Comparison of ENCODE assay signal across 12 cellular contexts in genomic region chr9:133124123-133124948, GRCh38. TPM values are rescaled to one million over a fixed set of nuclear protein-coding genes. Genes with fewer than 3 reads are reported as not detected.
A peak's percentile ranks its signal among the peaks of the same experiment; 100 is the strongest.
DNase-seq lines count a peak whose midpoint lies in the region; ATAC-seq, FAIRE-seq and TF ChIP-seq lines count a peak whose summit lies in the region.
"Had no signal": no experiment of that assay in that cellular context is flagged by ENCODE, and none has a peak within 500 bp of the region (broad histone marks: within the 10 kb centered on the region; RNA-seq: fewer than 3 reads in every experiment).

No MANE protein-coding gene starts in this region.

- CTCF ChIA-PET in MCF 10A (lab: Yijun Ruan, JAX): interaction anchor here (0.6 kb wide), 1 partner anchor 714 kb away, joined by 4 read pairs; no protein-coding TSS in a partner anchor
- CTCF ChIA-PET in mammary epithelial cell (lab: Charles Lee; ENCODE audit: low non-redundant PET): no interaction called here
- CTCF ChIA-PET in WTC11 (lab: Charles Lee): interaction anchor here (4.2 kb wide), 1 partner anchor 20 kb away, joined by 21 read pairs; no protein-coding TSS in a partner anchor
- CTCF ChIA-PET in endothelial cell of umbilical vein (lab: Charles Lee): interaction anchor here (3.2 kb wide), 1 partner anchor 20 kb away, joined by 36 read pairs; no protein-coding TSS in a partner anchor

- peak; percentile 38 for FAIRE-seq in endothelial cell of umbilical vein (lab: Jason Lieb, UNC)

- in situ Hi-C loops in mammary epithelial cell (cut with MboI; ENCODE audit: low sequenced_read_pairs in 2 of 2): no loop called here

- peaks cover 25% of the 10 kb centered on the region for H3K79me2 ChIP-seq in mammary epithelial cell (ENCODE audit: insufficient read depth, low read length)
- no peaks in the 10 kb centered on the region for H3K79me2 ChIP-seq in endothelial cell of umbilical vein (ENCODE audit: control insufficient read depth, insufficient read depth, low read length)

- H2BK15ac ChIP-seq in neuronal stem cell (ENCODE audit: low read length): no peak overlapping the region

- H4K20me1 ChIP-seq in mammary epithelial cell (ENCODE audit: insufficient read depth, low read length) (peaks cover 3% of the 10 kb centered on the region), endothelial cell of umbilical vein (replicated peaks; ENCODE audit: control insufficient read depth, extremely low read depth, insufficient read depth, low read length) (no peaks in the 10 kb centered on the region)

- no peaks in the 10 kb centered on the region for H3K36me3 ChIP-seq in mammary epithelial cell (ENCODE audit: insufficient read depth, low read length)
- H3K36me3 ChIP-seq in endothelial cell of umbilical vein (ENCODE audit: control insufficient read depth in 2 of 2, extremely low read depth in 1 of 2, insufficient read depth in 2 of 2, low read length in 2 of 2): no peaks in the 10 kb centered on the region
- peaks cover 0 to 5% of the 10 kb centered on the region in 2 donors for H3K36me3 ChIP-seq in neuronal stem cell (replicated peaks in 1 of 2; ENCODE audit: control insufficient read depth in 2 of 2, insufficient read depth in 2 of 2, low read length in 2 of 2)
- H3K36me3 ChIP-seq: ascending aorta had no signal

- intact Hi-C loops in MCF 10A (cut with micrococcal nuclease) (no loop called here), mammary epithelial cell (cut with micrococcal nuclease) (no loop called here), endothelial cell of umbilical vein (cut with micrococcal nuclease) (no loop called here)

- H2AFZ ChIP-seq in mammary epithelial cell (ENCODE audit: low read depth, low read length): no peak overlapping the region
- no peak overlapping the region for H2AFZ ChIP-seq in endothelial cell of umbilical vein (ENCODE audit: low read depth, low read length)
- no peak overlapping the region for H2AFZ ChIP-seq in neuronal stem cell (ENCODE audit: low read length)

- WGBS in mammary epithelial cell (ENCODE audit: low coverage, missing lambda C conversion rate): 93% methylated on average over 8 of the region's 8 CpGs
- no CpG with 5 or more reads among the region's 8 CpGs for WGBS in neuronal stem cell (ENCODE audit: extremely low coverage in 2 of 2, insufficient read length in 2 of 2, insufficient replicate concordance in 1 of 2), 2 donors

- no peak overlapping the region for H4K8ac ChIP-seq in neuronal stem cell (ENCODE audit: low read depth, low read length)

- no peak overlapping the region for H2BK5ac ChIP-seq in neuronal stem cell (ENCODE audit: low read length)

- TF ChIP-seq CTCF in MCF 10A (IDR thresholded peaks at IDR 0.05; ENCODE audit: unreplicated experiment): no peak
- no peak for TF ChIP-seq CTCF in mammary epithelial cell (conservative IDR thresholded peaks at IDR 0.05 in 1 of 2, IDR thresholded peaks at IDR 0.05 in 1 of 2; ENCODE audit: extremely low read depth in 1 of 2, insufficient read depth in 1 of 2, low read depth in 1 of 2, low read length in 2 of 2)
- TF ChIP-seq CTCF in WTC11 (IDR thresholded peaks at IDR 0.05): no peak
- no peak for TF ChIP-seq CTCF in endothelial cell of umbilical vein (IDR thresholded peaks at IDR 0.05; ENCODE audit: extremely low read depth in 1 of 2, insufficient read depth in 1 of 2, low read depth in 1 of 2, low read length in 2 of 2)

- BruUV-seq in MCF 10A (replicated peaks; lab: Mats Ljungman, UMichigan) (no TSS peak), mammary epithelial cell (replicated peaks; lab: Mats Ljungman, UMichigan) (no TSS peak), endothelial cell of umbilical vein (replicated peaks; lab: Mats Ljungman, UMichigan) (no TSS peak)

- no peak overlapping the region for H2BK120ac ChIP-seq in neuronal stem cell (ENCODE audit: low read depth, low read length)

- H2AK5ac ChIP-seq in neuronal stem cell (ENCODE audit: low read depth, low read length): no peak overlapping the region

- no peak overlapping the region for H3K4me2 ChIP-seq in mammary epithelial cell (ENCODE audit: insufficient read depth, low read depth, low read length)
- H3K4me2 ChIP-seq in endothelial cell of umbilical vein (ENCODE audit: insufficient read depth, low read length): no peak overlapping the region
- no peak overlapping the region for H3K4me2 ChIP-seq in neuronal stem cell (ENCODE audit: insufficient read depth, low read length, poor library complexity, severe bottlenecking)

- no peak overlapping the region for H4K91ac ChIP-seq in neuronal stem cell (ENCODE audit: low read depth, low read length, poor library complexity)

- H3K79me1 ChIP-seq in neuronal stem cell (ENCODE audit: low read depth, low read length): peaks cover 13% of the 10 kb centered on the region

- dilution Hi-C loops in mammary epithelial cell (cut with HindIII; ENCODE audit: low sequenced_read_pairs): no loop called here
- dilution Hi-C loops in endothelial cell of umbilical vein (cut with MboI; ENCODE audit: extremely low pct_ligation_motif_present, low sequenced_read_pairs): no loop called here

- H3K36me3 Mint-ChIP-seq in MCF 10A (ENCODE audit: insufficient read depth, unreplicated experiment) (peaks cover 15% of the 10 kb centered on the region), WTC11 (no peaks in the 10 kb centered on the region)
- H3K36me3 Mint-ChIP-seq in stimulated activated memory B cell treated with anti-CD40 and anti-IgM and Interleukin-4, amounts not matched to agents 10 μg/mL and 1 μg/mL and 100 μg/mL, for 72 hours: peaks cover 6% of the 10 kb centered on the region

- H3K9me3 ChIP-seq in mammary epithelial cell (replicated peaks; ENCODE audit: insufficient read depth, low read length): no peaks in the 10 kb centered on the region
- no peaks in the 10 kb centered on the region for H3K9me3 ChIP-seq in endothelial cell of umbilical vein (replicated peaks; ENCODE audit: control insufficient read depth, insufficient read depth, low read length)
- H3K9me3 ChIP-seq in neuronal stem cell (replicated peaks in 1 of 2; ENCODE audit: control insufficient read depth in 2 of 2, insufficient read depth in 1 of 2, low read depth in 1 of 2, low read length in 2 of 2): no peaks in the 10 kb centered on the region
- H3K9me3 ChIP-seq: ascending aorta had no signal

- no peak overlapping the region for H2BK12ac ChIP-seq in neuronal stem cell (ENCODE audit: low read length)

- POLR2A ChIA-PET in MCF 10A (lab: Yijun Ruan, JAX) (no interaction called here), WTC11 (lab: Charles Lee) (no interaction called here), endothelial cell of umbilical vein (lab: Charles Lee) (no interaction called here)

- DNase-seq in MCF 10A (ENCODE audit: unreplicated experiment): no peak
- DNase-seq in mammary epithelial cell: no peak
- DNase-seq in WTC11 (ENCODE audit: low spot score): no peak
- no peak for DNase-seq in endothelial cell of umbilical vein (ENCODE audit: low read depth, low spot score)
- DNase-seq in neuronal stem cell (ENCODE audit: low spot score): no peak
- no peak for DNase-seq in NCI-H2029 (lab: John Stamatoyannopoulos, UW)
- DNase-seq: DMS79 treated with DMSO at 0.1 percent for 48 hours, midbrain, NCI-H2081 treated with DMSO at 0.1 percent for 48 hours had no signal

- no peak overlapping the region for H3K18ac ChIP-seq in neuronal stem cell (ENCODE audit: low read length)

- TF ChIP-seq POLR2A in endothelial cell of umbilical vein (IDR thresholded peaks at IDR 0.05; ENCODE audit: low read depth, low read length): no peak

- H3K4me3 ChIP-seq in mammary epithelial cell (replicated peaks in 1 of 3; ENCODE audit: insufficient read depth in 1 of 3, low read depth in 2 of 3, low read length in 3 of 3) (no peak overlapping the region), endothelial cell of umbilical vein (replicated peaks in 1 of 3; ENCODE audit: insufficient read depth in 1 of 3, low read depth in 1 of 3, low read length in 3 of 3) (no peak overlapping the region), neuronal stem cell (ENCODE audit: low read length in 2 of 2) (no peak overlapping the region)
- H3K4me3 ChIP-seq: ascending aorta had no signal

- peaks cover 30% of the 10 kb centered on the region for H3K4me1 ChIP-seq in mammary epithelial cell (ENCODE audit: insufficient read depth, low read length)
- peaks cover 29% of the 10 kb centered on the region for H3K4me1 ChIP-seq in endothelial cell of umbilical vein (ENCODE audit: control insufficient read depth, extremely low read depth, insufficient read depth, low read length)
- peaks cover 24 to 26% of the 10 kb centered on the region in 2 donors for H3K4me1 ChIP-seq in neuronal stem cell (ENCODE audit: control insufficient read depth in 2 of 2, insufficient read depth in 1 of 2, low read depth in 1 of 2, low read length in 2 of 2)

- no peaks in the 10 kb centered on the region for H3K27me3 ChIP-seq in mammary epithelial cell (ENCODE audit: insufficient read depth, low read length)
- no peaks in the 10 kb centered on the region for H3K27me3 ChIP-seq in endothelial cell of umbilical vein (ENCODE audit: control insufficient read depth in 2 of 2, insufficient read depth in 2 of 2, low read length in 2 of 2)
- peaks cover 0 to 2% (median 0%) of the 10 kb centered on the region in 3 experiments for H3K27me3 ChIP-seq in neuronal stem cell (ENCODE audit: control insufficient read depth in 3 of 3, insufficient read depth in 3 of 3, low read depth in 1 of 3, low read length in 3 of 3)
- H3K27me3 ChIP-seq: ascending aorta had no signal

- H3K27ac Mint-ChIP-seq in MCF 10A (ENCODE audit: low read depth, unreplicated experiment): peak overlapping the region; percentile 0
- H3K27ac Mint-ChIP-seq in WTC11: no peak overlapping the region
- peak overlapping the region; percentile 45 for H3K27ac Mint-ChIP-seq in stimulated activated memory B cell treated with anti-CD40 and anti-IgM and Interleukin-4, amounts not matched to agents 10 μg/mL and 1 μg/mL and 100 μg/mL, for 72 hours

- H3K4me1 Mint-ChIP-seq in MCF 10A (ENCODE audit: insufficient read depth, unreplicated experiment): peaks cover 32% of the 10 kb centered on the region
- H3K4me1 Mint-ChIP-seq in WTC11: peaks cover 9% of the 10 kb centered on the region; the same call in 1 of the 2 replicates
- peaks cover 70% of the 10 kb centered on the region for H3K4me1 Mint-ChIP-seq in stimulated activated memory B cell treated with anti-CD40 and anti-IgM and Interleukin-4, amounts not matched to agents 10 μg/mL and 1 μg/mL and 100 μg/mL, for 72 hours

- H3K9me1 ChIP-seq in endothelial cell of umbilical vein (replicated peaks; ENCODE audit: control insufficient read depth, extremely low read depth, insufficient read depth, low read length): no peaks in the 10 kb centered on the region

- H3K4ac ChIP-seq in neuronal stem cell (ENCODE audit: low read length): no peak overlapping the region

- no peak overlapping the region for H3K23ac ChIP-seq in neuronal stem cell (ENCODE audit: low read depth, low read length, poor library complexity)

- H3K9ac ChIP-seq in mammary epithelial cell (ENCODE audit: insufficient read depth, low read length) (no peak overlapping the region), endothelial cell of umbilical vein (replicated peaks; ENCODE audit: extremely low read depth, insufficient read depth, low read length) (no peak overlapping the region), neuronal stem cell (ENCODE audit: low read depth, low read length, poor library complexity) (no peak overlapping the region)

- no peak overlapping the region for H3K14ac ChIP-seq in neuronal stem cell (ENCODE audit: low read length)

- H3K4me3 Mint-ChIP-seq in MCF 10A (ENCODE audit: unreplicated experiment) (no peak overlapping the region), WTC11 (no peak overlapping the region)
- no peak overlapping the region for H3K4me3 Mint-ChIP-seq in stimulated activated memory B cell treated with anti-CD40 and anti-IgM and Interleukin-4, amounts not matched to agents 10 μg/mL and 1 μg/mL and 100 μg/mL, for 72 hours

- no peak for ATAC-seq in WTC11
- no peak for ATAC-seq in stimulated activated memory B cell treated with anti-CD40 and anti-IgM and Interleukin-4, amounts not matched to agents 10 μg/mL and 1 μg/mL and 100 μg/mL, for 72 hours
- ATAC-seq in HG03432 (IDR thresholded peaks at IDR 0.05; ENCODE audit: unreplicated experiment): no peak

- no peaks in the 10 kb centered on the region for H3K27me3 Mint-ChIP-seq in MCF 10A (ENCODE audit: insufficient read depth, unreplicated experiment)
- H3K27me3 Mint-ChIP-seq in WTC11 (ENCODE audit: low read depth): peaks cover 36% of the 10 kb centered on the region
- no peaks in the 10 kb centered on the region for H3K27me3 Mint-ChIP-seq in stimulated activated memory B cell treated with anti-CD40 and anti-IgM and Interleukin-4, amounts not matched to agents 10 μg/mL and 1 μg/mL and 100 μg/mL, for 72 hours

- H3K27ac ChIP-seq in mammary epithelial cell (ENCODE audit: insufficient read depth, low read depth, low read length) (no peak overlapping the region), endothelial cell of umbilical vein (ENCODE audit: insufficient read depth, low read depth, low read length) (no peak overlapping the region), neuronal stem cell (replicated peaks; ENCODE audit: low read length) (no peak overlapping the region)

- no peaks in the 10 kb centered on the region for H3K9me3 Mint-ChIP-seq in MCF 10A (ENCODE audit: unreplicated experiment)
- no peaks in the 10 kb centered on the region for H3K9me3 Mint-ChIP-seq in WTC11
- H3K9me3 Mint-ChIP-seq in stimulated activated memory B cell treated with anti-CD40 and anti-IgM and Interleukin-4, amounts not matched to agents 10 μg/mL and 1 μg/mL and 100 μg/mL, for 72 hours: no peaks in the 10 kb centered on the region

RNA-seq across cellular contexts. Expression of gene RALGDS, which starts 3.3 kb away (rescaled TPM):
- total RNA-seq in MCF 10A (2022) (14.2 and 15.4 TPM in 2 replicates), mammary epithelial cell (10 to 100 TPM; 15.2 to 19.9 TPM), WTC11 (2021) (19.5 to 23.2 TPM (median 22.9 TPM) in 3 replicates), endothelial cell of umbilical vein (41.4 and 43.1 TPM in 2 replicates)
- polyA plus RNA-seq in mammary epithelial cell (37.8 TPM), endothelial cell of umbilical vein (60.0 and 72.2 TPM in 2 replicates)
- polyA minus RNA-seq in mammary epithelial cell (35.5 TPM), endothelial cell of umbilical vein (31.7 and 33.3 TPM in 2 replicates)
- polyA plus RNA-seq in endothelial cell of umbilical vein (2011; cell fraction: cytosol; rRNA removed): 42.1 and 51.4 TPM in 2 replicates
- 185 and 231 TPM in 2 replicates for polyA plus RNA-seq in endothelial cell of umbilical vein (2011; cell fraction: nucleus; rRNA removed)
- polyA plus RNA-seq in endothelial cell of umbilical vein (2012): 23.4 and 32.2 TPM in 2 replicates
- 14.1 TPM for polyA minus RNA-seq in endothelial cell of umbilical vein (2011; cell fraction: cytosol; rRNA and poly(A)+ RNA removed)
- 34.4 and 39.5 TPM in 2 replicates for polyA minus RNA-seq in endothelial cell of umbilical vein (2011; cell fraction: nucleus; rRNA and poly(A)+ RNA removed)
- 48.3 TPM for polyA plus RNA-seq in neuronal stem cell (2013, experiment 1 of 2)
- polyA plus RNA-seq in neuronal stem cell (2013, experiment 2 of 2): 47.0 TPM

RNA-seq across cellular contexts. Expression of gene GBGT1, which starts 39.4 kb away (rescaled TPM):
- total RNA-seq in MCF 10A (2022): not detected in 2 replicates
- 1 to 10 TPM in 1 of 2 donors, under 1 TPM in 1; 0.83 to 1.7 TPM for total RNA-seq in mammary epithelial cell
- 0.78 TPM for polyA plus RNA-seq in mammary epithelial cell
- not detected for polyA minus RNA-seq in mammary epithelial cell
- total RNA-seq in WTC11 (2021): 14.5 to 16.7 TPM (median 16.5 TPM) in 3 replicates
- total RNA-seq in endothelial cell of umbilical vein: 28.7 and 35.6 TPM in 2 replicates
- polyA plus RNA-seq in endothelial cell of umbilical vein: 56.3 and 68.8 TPM in 2 replicates
- polyA plus RNA-seq in endothelial cell of umbilical vein (2011; cell fraction: cytosol; rRNA removed): 36.6 and 42.6 TPM in 2 replicates
- 39.7 and 45.5 TPM in 2 replicates for polyA plus RNA-seq in endothelial cell of umbilical vein (2011; cell fraction: nucleus; rRNA removed)
- 32.2 and 55.3 TPM in 2 replicates for polyA plus RNA-seq in endothelial cell of umbilical vein (2012)
- 61.1 and 61.6 TPM in 2 replicates for polyA minus RNA-seq in endothelial cell of umbilical vein
- polyA minus RNA-seq in endothelial cell of umbilical vein (2011; cell fraction: cytosol; rRNA and poly(A)+ RNA removed): not detected
- 24.7 and 38.1 TPM in 2 replicates for polyA minus RNA-seq in endothelial cell of umbilical vein (2011; cell fraction: nucleus; rRNA and poly(A)+ RNA removed)
- 2.2 TPM for polyA plus RNA-seq in neuronal stem cell (2013, experiment 1 of 2)
- 1.8 TPM for polyA plus RNA-seq in neuronal stem cell (2013, experiment 2 of 2)
